ENCODE assay signal across 10 cellular contexts in the genomic region with DNA sequence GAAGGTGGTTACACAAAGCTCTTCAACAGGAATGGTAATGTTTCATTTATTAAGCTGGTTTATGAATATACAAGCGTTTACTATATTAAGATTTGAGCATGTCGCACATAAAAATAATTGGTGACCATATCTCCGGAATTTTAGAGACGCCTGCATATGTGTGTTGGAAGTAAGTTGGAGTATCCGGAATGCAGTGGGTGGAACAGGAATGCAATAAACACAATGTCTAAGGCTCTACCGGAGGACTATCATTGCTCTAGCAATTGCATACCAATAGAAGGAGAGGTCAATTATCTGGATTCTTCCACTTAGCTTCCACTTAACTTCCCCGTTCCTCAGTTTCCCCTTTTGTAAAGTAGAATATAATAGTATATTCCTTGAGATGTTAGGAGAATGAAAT. TPM values are rescaled to one million over a fixed set of nuclear protein-coding genes. Genes with fewer than 3 reads are reported as not detected.
DNase-seq lines count a peak whose midpoint lies in the region; ATAC-seq, FAIRE-seq and TF ChIP-seq lines count a peak whose summit lies in the region.
"Had no signal": no experiment of that assay in that cellular context is flagged by ENCODE, and none has a peak within 500 bp of the region (broad histone marks: within the 10 kb centered on the region; RNA-seq: fewer than 3 reads in every experiment).

No MANE protein-coding gene starts in this region.

- H3K36me3 ChIP-seq in left ventricle myocardium inferior (no peaks in the 10 kb centered on the region), left lung (no peaks in the 10 kb centered on the region), uterus (no peaks in the 10 kb centered on the region)

- H3K27ac ChIP-seq in left ventricle myocardium inferior (replicated peaks) (no peak overlapping the region), left lung (no peak overlapping the region), uterus (peak overlapping the region in 1 of 2 donors; percentile 86)

- no peaks in the 10 kb centered on the region for H3K27me3 ChIP-seq in left ventricle myocardium inferior (ENCODE audit: low read depth)
- no peaks in the 10 kb centered on the region for H3K27me3 ChIP-seq in left lung
- H3K27me3 ChIP-seq in uterus = no peaks in the 10 kb centered on the region

- H3K4me3 ChIP-seq in left ventricle myocardium inferior = peak overlapping the region; percentile 99
- H3K4me3 ChIP-seq in left lung = peak overlapping the region; percentile 71 to 87
- peak overlapping the region; percentile 74 to 83 for H3K4me3 ChIP-seq in uterus

- ATAC-seq in left cardiac atrium = no peak
- no peak for ATAC-seq in left lung

- no peak for FAIRE-seq in GM12891 (lab: Jason Lieb, UNC)
- FAIRE-seq: G401.6 had no signal

- intact Hi-C loops in left ventricle myocardium inferior (cut with micrococcal nuclease) = no loop called here
- intact Hi-C loops in left cardiac atrium (cut with DNase I) = no loop called here
- intact Hi-C loops in left lung (cut with DNase I) = no loop called here
- intact Hi-C loops in uterus (cut with DNase I; ENCODE audit: low total_unique reads) = no loop called here

- TF ChIP-seq POLR2A in uterus (IDR thresholded peaks at IDR 0.05) (no peak), GM12891 (IDR thresholded peaks at IDR 0.05; ENCODE audit: low read depth, low read length) (no peak)

- H3K4me1 ChIP-seq in left ventricle myocardium inferior (peaks cover 24% of the 10 kb centered on the region), left lung (peaks cover 0 to 22% of the 10 kb centered on the region in 2 donors), uterus (no peaks in the 10 kb centered on the region)

- H3K9me3 ChIP-seq in left ventricle myocardium inferior (replicated peaks) (no peaks in the 10 kb centered on the region), left lung (no peaks in the 10 kb centered on the region), uterus (no peaks in the 10 kb centered on the region)

- DNase-seq in left ventricle myocardium inferior = no peak
- DNase-seq in left cardiac atrium = no peak
- peak; percentile 52 for DNase-seq in astrocyte of the hippocampus (ENCODE audit: low read depth, low spot score)
- DNase-seq in left lung = no peak
- no peak for DNase-seq in uterus
- no peak for DNase-seq in Ammon's horn (ENCODE audit: low spot score)
- DNase-seq in DMS53 treated with DMSO at 0.1 percent for 48 hours (lab: John Stamatoyannopoulos, UW; ENCODE audit: unreplicated experiment) = no peak
- no peak for DNase-seq in GM12891 (ENCODE audit: insufficient read length, low spot score)
- DNase-seq: activated CD4-positive, alpha-beta T cell treated with anti-CD3 and anti-CD28 coated beads for 1 hour had no signal

- no peak for TF ChIP-seq CTCF in left ventricle myocardium inferior (IDR thresholded peaks at IDR 0.05; ENCODE audit: borderline replicate concordance)
- TF ChIP-seq CTCF in left lung (IDR thresholded peaks at IDR 0.05) = no peak
- no peak for TF ChIP-seq CTCF in uterus (IDR thresholded peaks at IDR 0.05)

TF ChIP-seq in GM12891, 5 proteins besides CTCF, POLR2A, EP300 and RAD21:
- TF ChIP-seq POLR2AphosphoS5 (IDR thresholded peaks at IDR 0.05; ENCODE audit: low read depth, low read length) (no peak), PAX5 (IDR thresholded peaks at IDR 0.05; ENCODE audit: insufficient read depth, low read length, severe bottlenecking) (no peak)

RNA-seq across cellular contexts. Expression of a gene that starts 1.1 kb away (rescaled TPM):
- total RNA-seq in left ventricle myocardium inferior (3.4 TPM), left cardiac atrium (1 to 10 TPM; 4.6 to 5.8 TPM), left lung (10 to 100 TPM; 14.0 to 17.3 TPM), uterus (10 to 100 TPM in 3 of 4 donors, 1 to 10 TPM in 1; 8.7 to 59.3 (median 26.7) TPM)
- 8.5 TPM for polyA plus RNA-seq in GM12891 (2012; ENCODE audit: low read depth, missing spikeins)
